Comparison of ENCODE assay signal across 27 cellular contexts in genomic region chr2:44620189-44620990, GRCh38.
DNase-seq lines count a peak whose midpoint lies in the region; ATAC-seq and TF ChIP-seq lines count a peak whose summit lies in the region.
"Had no signal": no experiment of that assay in that cellular context is flagged by ENCODE, and none has a peak within 500 bp of the region (broad histone marks: within the 10 kb centered on the region; RNA-seq: fewer than 3 reads in every experiment).

No MANE protein-coding gene starts in this region.

- no peak overlapping the region for H3K18ac ChIP-seq in H9 (ENCODE audit: insufficient read length, low read depth, low read length)
- H3K18ac ChIP-seq in neuronal stem cell (ENCODE audit: low read length), result no peak overlapping the region

- no peak overlapping the region for H3K23ac ChIP-seq in H9 (ENCODE audit: insufficient read length, low read depth, low read length)
- H3K23ac ChIP-seq in neuronal stem cell (ENCODE audit: low read depth, low read length, poor library complexity), result no peak overlapping the region

- H3K27me3 ChIP-seq in BE2C (no peaks in the 10 kb centered on the region), H9 (ENCODE audit: insufficient read depth, low read length) (no peaks in the 10 kb centered on the region), foreskin keratinocyte (no peaks in the 10 kb centered on the region), neuronal stem cell (ENCODE audit: control insufficient read depth in 3 of 3, insufficient read depth in 3 of 3, low read depth in 1 of 3, low read length in 3 of 3) (no peaks in the 10 kb centered on the region)
- H3K27me3 ChIP-seq: adrenal gland, right atrium auricular region, thyroid gland had no signal

- WGBS in H9 (ENCODE audit: extremely low coverage, insufficient read length, low lambda C conversion rate), result no CpG with 5 or more reads among the region's 2 CpGs
- no CpG with 5 or more reads among the region's 2 CpGs for WGBS in neuronal stem cell (ENCODE audit: extremely low coverage in 2 of 2, insufficient read length in 2 of 2, insufficient replicate concordance in 1 of 2), 2 donors

- H2AK5ac ChIP-seq in H9 (ENCODE audit: insufficient read length, low read length), result no peak overlapping the region
- H2AK5ac ChIP-seq in neuronal stem cell (ENCODE audit: low read depth, low read length), result no peak overlapping the region

- H3K4me3 ChIP-seq in BE2C (ENCODE audit: low read depth, low read length), result no peak overlapping the region
- no peak overlapping the region for H3K4me3 ChIP-seq in neuronal stem cell (ENCODE audit: low read length in 2 of 2)
- H3K4me3 ChIP-seq: adrenal gland, coronary artery, right atrium auricular region, SK-N-MC, thyroid gland had no signal

- H3K4ac ChIP-seq in H9 (ENCODE audit: low read depth, low read length) (no peak overlapping the region), neuronal stem cell (ENCODE audit: low read length) (no peak overlapping the region)

- H2AFZ ChIP-seq in H9 (ENCODE audit: low read length) (no peak overlapping the region), neuronal stem cell (ENCODE audit: low read length) (no peak overlapping the region)

- no peak overlapping the region for H2BK120ac ChIP-seq in H9 (ENCODE audit: low read depth, low read length, poor library complexity, severe bottlenecking)
- H2BK120ac ChIP-seq in neuronal stem cell (ENCODE audit: low read depth, low read length), result no peak overlapping the region

- no peaks in the 10 kb centered on the region for H3K36me3 ChIP-seq in BE2C
- no peaks in the 10 kb centered on the region for H3K36me3 ChIP-seq in neuronal stem cell (replicated peaks in 1 of 2; ENCODE audit: control insufficient read depth in 2 of 2, insufficient read depth in 2 of 2, low read length in 2 of 2)
- H3K36me3 ChIP-seq: adrenal gland, right atrium auricular region, thyroid gland had no signal

- H2BK5ac ChIP-seq in H9 (ENCODE audit: insufficient read length, low read length) (no peak overlapping the region), neuronal stem cell (ENCODE audit: low read length) (no peak overlapping the region)

- H2BK15ac ChIP-seq in H9 (ENCODE audit: low read depth, low read length) (no peak overlapping the region), neuronal stem cell (ENCODE audit: low read length) (no peak overlapping the region)

- no peaks in the 10 kb centered on the region for H3K79me2 ChIP-seq in H9 (ENCODE audit: insufficient read depth, low read length)

- no peak overlapping the region for H4K8ac ChIP-seq in H9 (replicated peaks; ENCODE audit: insufficient read length, low read depth, low read length)
- no peak overlapping the region for H4K8ac ChIP-seq in neuronal stem cell (ENCODE audit: low read depth, low read length)

- H3K9me3 Mint-ChIP-seq in H9, result no peaks in the 10 kb centered on the region
- no peaks in the 10 kb centered on the region for H3K9me3 Mint-ChIP-seq in activated T-helper 2 cell treated with anti-CD3 and anti-CD28 coated beads, Interferon-gamma antibody, Interleukin-2, Interleukin-4, amounts not matched to agents 10 μg/mL and 5 μg/mL and 100 μg/mL, durations not matched to agents 14 hours and 24 hours and 36 hours
- H3K9me3 Mint-ChIP-seq: activated CD8-positive, alpha-beta T cell treated with anti-CD3 and anti-CD28 coated beads for 36 hours had no signal

- H3K27ac ChIP-seq in H9 (ENCODE audit: insufficient read length, low read depth, low read length) (no peak overlapping the region), foreskin keratinocyte (no peak overlapping the region), neuronal stem cell (replicated peaks; ENCODE audit: low read length) (no peak overlapping the region)
- H3K27ac ChIP-seq: adrenal gland, coronary artery, right atrium auricular region, RWPE1, SK-N-MC, thyroid gland had no signal

- H4K5ac ChIP-seq in H9 (ENCODE audit: insufficient read length, low read depth, low read length), result no peak overlapping the region

- H3K36me3 Mint-ChIP-seq in H9 (ENCODE audit: insufficient read depth in 1 of 3, low read depth in 3 of 3), result no peaks in the 10 kb centered on the region
- H3K36me3 Mint-ChIP-seq in activated T-helper 2 cell treated with anti-CD3 and anti-CD28 coated beads, Interferon-gamma antibody, Interleukin-2, Interleukin-4, amounts not matched to agents 10 μg/mL and 5 μg/mL and 100 μg/mL, durations not matched to agents 14 hours and 24 hours and 36 hours (ENCODE audit: low read depth), result no peaks in the 10 kb centered on the region

- no peak overlapping the region for H3K4me3 Mint-ChIP-seq in H9
- H3K4me3 Mint-ChIP-seq in activated T-helper 2 cell treated with anti-CD3 and anti-CD28 coated beads, Interferon-gamma antibody, Interleukin-2, Interleukin-4, amounts not matched to agents 10 μg/mL and 5 μg/mL and 100 μg/mL, durations not matched to agents 14 hours and 24 hours and 36 hours (ENCODE audit: low read depth), result no peak overlapping the region
- H3K4me3 Mint-ChIP-seq: activated CD8-positive, alpha-beta T cell treated with anti-CD3 and anti-CD28 coated beads for 36 hours; CD8-positive, alpha-beta memory T cell; naive thymus-derived CD4-positive, alpha-beta T cell; stimulated activated naive CD8-positive, alpha-beta T cell treated with anti-CD3 and anti-CD28 coated beads, Interleukin-15, Interleukin-2, amounts not matched to agents 100 ng/mL and 50 ng/mL, for 24 hours had no signal

- H3K4me1 ChIP-seq in BE2C, result peaks cover 23% of the 10 kb centered on the region
- peaks cover 4% of the 10 kb centered on the region; the same call in 1 of the 2 replicates for H3K4me1 ChIP-seq in H9 (ENCODE audit: insufficient read depth, low read length)
- H3K4me1 ChIP-seq in foreskin keratinocyte, result no peaks in the 10 kb centered on the region
- H3K4me1 ChIP-seq in neuronal stem cell (ENCODE audit: control insufficient read depth in 2 of 2, insufficient read depth in 1 of 2, low read depth in 1 of 2, low read length in 2 of 2), result peaks cover 3 to 12% of the 10 kb centered on the region in 2 donors
- H3K4me1 ChIP-seq: adrenal gland, right atrium auricular region had no signal

- no peaks in the 10 kb centered on the region for H3K27me3 Mint-ChIP-seq in H9 (ENCODE audit: low read depth)
- H3K27me3 Mint-ChIP-seq in activated T-helper 2 cell treated with anti-CD3 and anti-CD28 coated beads, Interferon-gamma antibody, Interleukin-2, Interleukin-4, amounts not matched to agents 10 μg/mL and 5 μg/mL and 100 μg/mL, durations not matched to agents 14 hours and 24 hours and 36 hours (ENCODE audit: low read depth), result no peaks in the 10 kb centered on the region
- H3K27me3 Mint-ChIP-seq: activated CD8-positive, alpha-beta T cell treated with anti-CD3 and anti-CD28 coated beads for 36 hours; naive thymus-derived CD4-positive, alpha-beta T cell; stimulated activated naive CD8-positive, alpha-beta T cell treated with anti-CD3 and anti-CD28 coated beads, Interleukin-15, Interleukin-2, amounts not matched to agents 100 ng/mL and 50 ng/mL, for 24 hours had no signal

- H4K91ac ChIP-seq in H9 (ENCODE audit: insufficient read length, low read depth, low read length), result no peak overlapping the region
- no peak overlapping the region for H4K91ac ChIP-seq in neuronal stem cell (ENCODE audit: low read depth, low read length, poor library complexity)

- H3T11ph ChIP-seq in H9 (ENCODE audit: low read length), result no peak overlapping the region

- H2BK20ac ChIP-seq in H9 (ENCODE audit: low read depth, low read length, poor library complexity, severe bottlenecking), result no peak overlapping the region

- H3K56ac ChIP-seq in H9 (ENCODE audit: insufficient read length, low read depth, low read length), result no peak overlapping the region

- no peaks in the 10 kb centered on the region for H3K9me3 ChIP-seq in BE2C
- no peaks in the 10 kb centered on the region for H3K9me3 ChIP-seq in H9 (ENCODE audit: control insufficient read depth, low read depth, low read length)
- no peaks in the 10 kb centered on the region for H3K9me3 ChIP-seq in neuronal stem cell (replicated peaks in 1 of 2; ENCODE audit: control insufficient read depth in 2 of 2, insufficient read depth in 1 of 2, low read depth in 1 of 2, low read length in 2 of 2)
- H3K9me3 ChIP-seq: adrenal gland, right atrium auricular region, thyroid gland had no signal

- no peaks in the 10 kb centered on the region for H3K79me1 ChIP-seq in H9 (ENCODE audit: insufficient read depth, low read depth, low read length, poor library complexity, severe bottlenecking)
- no peaks in the 10 kb centered on the region for H3K79me1 ChIP-seq in neuronal stem cell (ENCODE audit: low read depth, low read length)

- no peaks in the 10 kb centered on the region for H3K23me2 ChIP-seq in H9 (ENCODE audit: insufficient read length, low read depth, low read length, poor library complexity, severe bottlenecking)

- H2BK12ac ChIP-seq in H9 (ENCODE audit: insufficient read length, low read depth, low read length) (no peak overlapping the region), neuronal stem cell (ENCODE audit: low read length) (no peak overlapping the region)

- no peak for DNase-seq in BE2C
- DNase-seq in H9, result no peak
- DNase-seq in NCI-H748 treated with DMSO at 0.1 percent for 48 hours (lab: John Stamatoyannopoulos, UW), result peak; percentile 17
- no peak for DNase-seq in foreskin keratinocyte
- DNase-seq in neuronal stem cell (ENCODE audit: low spot score), result no peak
- no peak for DNase-seq in activated T-helper 2 cell treated with anti-CD3 and anti-CD28 coated beads, Interferon-gamma antibody, Interleukin-2, Interleukin-4, amounts not matched to agents 10 μg/mL and 5 μg/mL and 100 μg/mL, durations not matched to agents 14 hours and 24 hours and 36 hours (ENCODE audit: low spot score)
- no peak for DNase-seq in iPS-NIHi11 (ENCODE audit: low spot score)
- DNase-seq: activated CD8-positive, alpha-beta T cell treated with anti-CD3 and anti-CD28 coated beads for 36 hours; activated naive CD4-positive, alpha-beta T cell; activated T-cell treated with anti-CD3 and anti-CD28 coated beads, Interleukin-2, amount 50 U/mL, for 1 hour; adrenal gland; CD8-positive, alpha-beta memory T cell; glutamatergic neuron; left colon; naive thymus-derived CD4-positive, alpha-beta T cell; NCI-H1436; NCI-H2171 treated with DMSO at 0.1 percent for 48 hours; NK-92 treated with Interleukin-12 subunit alpha and Interleukin-12 subunit beta, amount 100 ng/mL, for 24 hours; stimulated activated CD4-positive, alpha-beta T cell treated with anti-CD3 and anti-CD28 coated beads, Interleukin-12 subunit alpha, Interleukin-12 subunit beta, amount 100 ng/mL, for 4 hours; stimulated activated CD4-positive, alpha-beta T cell treated with anti-CD3 and anti-CD28 coated beads, Interleukin-4, amount 100 ng/mL, for 4 hours; thyroid gland had no signal

- H3K4me2 ChIP-seq in H9 (ENCODE audit: insufficient read depth, insufficient read length, low read length), result no peak overlapping the region
- H3K4me2 ChIP-seq in neuronal stem cell (ENCODE audit: insufficient read depth, low read length, poor library complexity, severe bottlenecking), result no peak overlapping the region

- intact Hi-C loops in activated T-helper 2 cell treated with anti-CD3 and anti-CD28 coated beads, Interferon-gamma antibody, Interleukin-2, Interleukin-4, amounts not matched to agents 10 μg/mL and 5 μg/mL and 100 μg/mL, durations not matched to agents 14 hours and 24 hours and 36 hours (cut with micrococcal nuclease), result no loop called here

- H3K9ac ChIP-seq in H9 (ENCODE audit: extremely low read depth, insufficient read length, low read length) (no peak overlapping the region), neuronal stem cell (ENCODE audit: low read depth, low read length, poor library complexity) (no peak overlapping the region)

- H4K20me1 ChIP-seq in H9 (ENCODE audit: control insufficient read depth, insufficient read depth, insufficient read length), result no peaks in the 10 kb centered on the region

- TF ChIP-seq CTCF in BE2C (IDR thresholded peaks at IDR 0.05; ENCODE audit: low read depth, low read length) (peak; percentile 38), H9 (conservative IDR thresholded peaks at IDR 0.05) (peak; percentile 38; the same call in 1 of the 3 replicates), foreskin keratinocyte (conservative IDR thresholded peaks at IDR 0.05) (peak; percentile 2)

- H3K14ac ChIP-seq in H9 (ENCODE audit: insufficient read depth, low read length) (no peak overlapping the region), neuronal stem cell (ENCODE audit: low read length) (no peak overlapping the region)

- no peak for ATAC-seq in foreskin keratinocyte
- ATAC-seq in HG02884 (IDR thresholded peaks at IDR 0.05; ENCODE audit: unreplicated experiment), result no peak
- ATAC-seq: activated CD8-positive, alpha-beta T cell treated with anti-CD3 and anti-CD28 coated beads for 36 hours; left colon; naive thymus-derived CD4-positive, alpha-beta T cell had no signal

- no peak overlapping the region; a peak in 1 of 7 replicates for H3K27ac Mint-ChIP-seq in H9
- no peak overlapping the region for H3K27ac Mint-ChIP-seq in activated T-helper 2 cell treated with anti-CD3 and anti-CD28 coated beads, Interferon-gamma antibody, Interleukin-2, Interleukin-4, amounts not matched to agents 10 μg/mL and 5 μg/mL and 100 μg/mL, durations not matched to agents 14 hours and 24 hours and 36 hours
- H3K27ac Mint-ChIP-seq: activated CD8-positive, alpha-beta T cell treated with anti-CD3 and anti-CD28 coated beads for 36 hours; CD8-positive, alpha-beta memory T cell; naive thymus-derived CD4-positive, alpha-beta T cell; stimulated activated naive CD8-positive, alpha-beta T cell treated with anti-CD3 and anti-CD28 coated beads, Interleukin-15, Interleukin-2, amounts not matched to agents 100 ng/mL and 50 ng/mL, for 24 hours had no signal

- peaks cover 4 to 6% of the 10 kb centered on the region in 2 experiments; a peak in 2 of 4 replicates for H3K4me1 Mint-ChIP-seq in H9
- H3K4me1 Mint-ChIP-seq in activated T-helper 2 cell treated with anti-CD3 and anti-CD28 coated beads, Interferon-gamma antibody, Interleukin-2, Interleukin-4, amounts not matched to agents 10 μg/mL and 5 μg/mL and 100 μg/mL, durations not matched to agents 14 hours and 24 hours and 36 hours (ENCODE audit: low read depth), result peaks cover 2% of the 10 kb centered on the region
